Comparison of ENCODE assay signal across 1 cellular context in the genomic region with DNA sequence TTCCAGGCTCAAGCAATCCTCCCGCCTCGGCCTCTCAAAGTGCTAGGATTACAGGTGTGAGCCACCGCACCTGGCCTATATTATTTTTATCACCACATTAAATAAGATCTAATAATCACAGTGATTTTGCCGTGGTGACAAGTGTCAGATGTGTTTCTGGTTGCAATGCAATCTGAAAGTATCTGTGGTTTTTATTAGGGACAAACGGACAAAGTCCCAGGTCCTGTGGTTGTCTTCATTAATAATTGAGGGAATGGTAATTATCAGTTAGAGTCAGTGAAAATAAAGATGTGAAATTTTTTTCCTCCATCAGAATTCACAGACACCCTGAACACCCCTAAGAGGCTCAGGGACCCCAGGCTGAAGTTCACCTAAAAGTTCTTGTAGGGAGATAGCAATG.
TF ChIP-seq lines count a peak whose summit lies in the region.

No MANE protein-coding gene starts in this region.

TF ChIP-seq in IMR-90, 13 proteins besides CTCF, POLR2A, EP300 and RAD21:
- no peak for TF ChIP-seq ELK1 (IDR thresholded peaks at IDR 0.05; ENCODE audit: borderline replicate concordance, low read depth, low read length)
- TF ChIP-seq MAZ (IDR thresholded peaks at IDR 0.05; ENCODE audit: borderline replicate concordance, low read depth, low read length), result no peak
- TF ChIP-seq CEBPB (IDR thresholded peaks at IDR 0.05; ENCODE audit: low read depth, low read length), result no peak
- TF ChIP-seq MXI1 (IDR thresholded peaks at IDR 0.05; ENCODE audit: borderline replicate concordance, low read depth, low read length), result no peak
- TF ChIP-seq USF2 (IDR thresholded peaks at IDR 0.05; ENCODE audit: low read depth, low read length), result no peak
- TF ChIP-seq FOS (IDR thresholded peaks at IDR 0.05; ENCODE audit: low read depth, low read length), result no peak
- no peak for TF ChIP-seq MAFK (IDR thresholded peaks at IDR 0.05; ENCODE audit: low read depth, low read length)
- no peak for TF ChIP-seq RFX5 (IDR thresholded peaks at IDR 0.05; ENCODE audit: low read depth, low read length)
- TF ChIP-seq SMC3 (IDR thresholded peaks at IDR 0.05; ENCODE audit: low read depth, low read length), result no peak
